1 cellular context compared by ENCODE assay signal in the genomic region with DNA sequence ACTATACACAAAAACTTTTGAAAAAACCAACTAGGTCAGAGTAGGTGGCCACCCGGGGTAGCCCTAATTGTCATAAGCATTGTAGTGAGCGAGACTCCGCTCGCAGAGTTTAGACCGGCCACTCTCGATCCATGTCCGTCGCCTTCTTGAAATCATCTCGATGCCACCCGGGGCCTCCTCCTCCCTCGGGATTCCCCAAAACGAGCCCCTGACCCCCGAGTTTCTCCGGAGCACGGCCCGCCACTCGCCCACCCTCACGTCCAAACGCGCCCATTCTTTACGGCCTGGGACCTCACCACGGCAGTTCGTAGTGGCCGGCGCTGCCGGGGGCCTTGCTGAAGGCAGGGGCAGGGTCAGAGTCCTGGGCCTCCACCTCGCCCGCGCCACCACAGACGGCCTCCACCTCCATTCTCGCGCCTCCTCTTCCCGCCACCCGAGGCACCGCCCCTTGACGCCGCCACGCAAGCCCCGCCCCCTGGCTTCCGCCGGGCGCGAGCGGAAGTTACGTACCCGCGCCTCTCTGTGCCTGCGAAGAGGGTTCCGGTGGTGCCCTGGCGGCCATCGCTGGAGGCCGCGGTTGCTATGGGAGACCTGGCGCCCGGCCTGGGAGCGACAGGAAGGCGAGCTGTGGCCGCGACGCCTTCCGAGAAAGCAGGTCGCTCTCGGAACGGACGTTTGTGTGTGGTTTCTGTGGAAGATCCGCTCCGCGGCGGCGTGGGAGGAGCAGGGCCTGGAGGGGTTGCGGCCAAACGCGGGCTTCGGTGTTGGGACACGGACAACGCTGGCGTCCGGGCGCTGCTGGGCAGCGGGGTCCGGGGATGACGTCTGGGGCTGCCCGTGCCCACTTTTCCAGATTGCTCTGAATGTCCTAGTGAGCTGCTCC.
TF ChIP-seq lines count a peak whose summit lies in the region.

Gene RFC2 (minus strand): TSS at position 425 of the 883 bp plus-strand sequence. CDS start 16 bp downstream, at position 409.

TF ChIP-seq in K562, 482 proteins besides CTCF, POLR2A, EP300 and RAD21 (continued from another document and continues in another):
- TF ChIP-seq CREB1 (IDR thresholded peaks at IDR 0.05), result peak; percentile 92
- TF ChIP-seq CREB1 (CRISPR knock-in tag; IDR thresholded peaks at IDR 0.05), result peak; percentile 96
- peak; percentile 50; the same call in 1 of the 2 replicates for TF ChIP-seq SMARCE1 (IDR thresholded peaks at IDR 0.05)
- TF ChIP-seq SIN3A (IDR thresholded peaks at IDR 0.05; ENCODE audit: borderline replicate concordance in 2 of 2, control insufficient read depth in 1 of 2, low read depth in 2 of 2, low read length in 2 of 2), result peak; percentile 85 to 89; a peak in 3 of 4 replicates
- TF ChIP-seq, protein P1, sequence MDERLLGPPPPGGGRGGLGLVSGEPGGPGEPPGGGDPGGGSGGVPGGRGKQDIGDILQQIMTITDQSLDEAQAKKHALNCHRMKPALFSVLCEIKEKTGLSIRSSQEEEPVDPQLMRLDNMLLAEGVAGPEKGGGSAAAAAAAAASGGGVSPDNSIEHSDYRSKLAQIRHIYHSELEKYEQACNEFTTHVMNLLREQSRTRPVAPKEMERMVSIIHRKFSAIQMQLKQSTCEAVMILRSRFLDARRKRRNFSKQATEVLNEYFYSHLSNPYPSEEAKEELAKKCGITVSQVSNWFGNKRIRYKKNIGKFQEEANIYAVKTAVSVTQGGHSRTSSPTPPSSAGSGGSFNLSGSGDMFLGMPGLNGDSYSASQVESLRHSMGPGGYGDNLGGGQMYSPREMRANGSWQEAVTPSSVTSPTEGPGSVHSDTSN (CRISPR knock-in tag; IDR thresholded peaks at IDR 0.05; ENCODE audit: low read depth), result peak; percentile 53
- TF ChIP-seq, protein P1 (tag; conservative IDR thresholded peaks at IDR 0.05; ENCODE audit: low read depth), result no peak
- TF ChIP-seq NELFE (IDR thresholded peaks at IDR 0.05; ENCODE audit: insufficient read depth, insufficient read length), result no peak
- peak; percentile 83 for TF ChIP-seq ZBTB12 (CRISPR knock-in tag; IDR thresholded peaks at IDR 0.05)
- TF ChIP-seq PKNOX1 (IDR thresholded peaks at IDR 0.05), result peak; percentile 92
- peak; percentile 85 for TF ChIP-seq NCOA1 (IDR thresholded peaks at IDR 0.05; ENCODE audit: low read depth)
- TF ChIP-seq ZNF407 (IDR thresholded peaks at IDR 0.05; ENCODE audit: low read depth), result 0 out of 2 replicates have a peak, but pooled peaks have one; percentile 21
- TF ChIP-seq ZKSCAN1 (IDR thresholded peaks at IDR 0.05; ENCODE audit: low read depth, low read length), result peak; percentile 66; the same call in 1 of the 2 replicates
- peak; percentile 85 for TF ChIP-seq HCFC1 (IDR thresholded peaks at IDR 0.05; ENCODE audit: low read depth, low read length)
- TF ChIP-seq CHD7 (IDR thresholded peaks at IDR 0.05; ENCODE audit: low read depth, low read length), result no peak
- TF ChIP-seq, protein P2, sequence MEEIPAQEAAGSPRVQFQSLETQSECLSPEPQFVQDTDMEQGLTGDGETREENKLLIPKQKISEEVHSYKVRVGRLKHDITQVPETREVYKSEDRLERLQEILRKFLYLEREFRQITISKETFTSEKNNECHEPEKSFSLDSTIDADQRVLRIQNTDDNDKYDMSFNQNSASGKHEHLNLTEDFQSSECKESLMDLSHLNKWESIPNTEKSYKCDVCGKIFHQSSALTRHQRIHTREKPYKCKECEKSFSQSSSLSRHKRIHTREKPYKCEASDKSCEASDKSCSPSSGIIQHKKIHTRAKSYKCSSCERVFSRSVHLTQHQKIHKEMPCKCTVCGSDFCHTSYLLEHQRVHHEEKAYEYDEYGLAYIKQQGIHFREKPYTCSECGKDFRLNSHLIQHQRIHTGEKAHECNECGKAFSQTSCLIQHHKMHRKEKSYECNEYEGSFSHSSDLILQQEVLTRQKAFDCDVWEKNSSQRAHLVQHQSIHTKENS (CRISPR knock-in tag; IDR thresholded peaks at IDR 0.05), result no peak
